ENCODE assay signal across 1 cellular context in the genomic region with DNA sequence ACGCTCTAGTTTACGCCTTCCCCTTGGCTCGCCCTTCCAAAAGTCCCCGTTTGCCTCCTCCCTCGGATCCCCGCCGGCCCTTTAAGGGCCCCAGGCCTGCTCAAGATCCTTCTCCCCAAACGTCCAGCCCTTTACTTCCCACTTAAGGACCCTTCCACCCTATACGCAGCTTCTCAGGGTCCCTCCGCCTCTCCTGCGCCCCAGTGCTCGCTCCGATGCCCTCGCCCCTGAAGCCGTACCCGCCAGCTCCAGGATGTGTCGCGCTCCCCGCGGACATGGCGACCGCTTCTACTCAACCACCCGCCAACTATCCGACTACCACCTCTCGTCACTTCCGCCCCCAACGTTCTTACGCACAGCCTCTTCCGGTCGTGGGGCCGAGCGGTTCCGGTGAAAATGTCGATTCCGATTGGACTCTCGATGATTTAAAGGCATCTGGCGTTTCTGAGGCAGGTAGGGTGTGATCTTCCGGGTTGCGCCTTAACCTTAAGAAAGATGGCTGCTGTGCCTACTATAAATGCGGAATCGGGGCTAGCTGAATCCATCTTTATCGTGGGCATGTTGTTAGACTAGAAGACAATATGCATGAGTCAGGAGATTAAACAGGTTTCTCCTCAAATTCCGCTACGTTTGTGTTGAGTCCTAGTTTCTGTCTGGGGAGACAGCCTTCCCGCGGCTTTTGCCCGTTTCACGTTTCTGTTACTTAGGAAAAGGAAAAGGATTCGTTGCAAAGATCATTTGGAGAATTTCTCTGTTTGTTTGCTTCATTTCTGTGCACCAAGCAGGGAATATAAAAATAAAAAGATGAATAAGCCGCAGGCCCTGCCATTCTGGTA.
TF ChIP-seq lines count a peak whose summit lies in the region.

A gene (minus strand): TSS at position 317 of the 836 bp plus-strand sequence. CDS start 40 bp downstream, at position 277.

TF ChIP-seq in HepG2, 621 proteins besides CTCF, POLR2A, EP300 and RAD21 (continued from another document and continues in another):
- TF ChIP-seq, protein P1, sequence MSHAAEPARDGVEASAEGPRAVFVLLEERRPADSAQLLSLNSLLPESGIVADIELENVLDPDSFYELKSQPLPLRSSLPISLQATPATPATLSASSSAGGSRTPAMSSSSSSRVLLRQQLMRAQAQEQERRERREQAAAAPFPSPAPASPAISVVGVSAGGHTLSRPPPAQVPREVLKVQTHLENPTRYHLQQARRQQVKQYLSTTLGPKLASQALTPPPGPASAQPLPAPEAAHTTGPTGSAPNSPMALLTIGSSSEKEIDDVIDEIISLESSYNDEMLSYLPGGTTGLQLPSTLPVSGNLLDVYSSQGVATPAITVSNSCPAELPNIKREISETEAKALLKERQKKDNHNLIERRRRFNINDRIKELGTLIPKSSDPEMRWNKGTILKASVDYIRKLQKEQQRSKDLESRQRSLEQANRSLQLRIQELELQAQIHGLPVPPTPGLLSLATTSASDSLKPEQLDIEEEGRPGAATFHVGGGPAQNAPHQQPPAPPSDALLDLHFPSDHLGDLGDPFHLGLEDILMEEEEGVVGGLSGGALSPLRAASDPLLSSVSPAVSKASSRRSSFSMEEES (CRISPR knock-in tag; IDR thresholded peaks at IDR 0.05) = no peak
- TF ChIP-seq CENPX (CRISPR knock-in tag; IDR thresholded peaks at IDR 0.05) (no peak), BRCA1 (CRISPR knock-in tag; IDR thresholded peaks at IDR 0.05) (0 out of 2 replicates have a peak, but pooled peaks have one; percentile 80), MIXL1 (CRISPR knock-in tag; IDR thresholded peaks at IDR 0.05) (no peak; the same call in none of the 2 replicates), ZNF274 (CRISPR knock-in tag; IDR thresholded peaks at IDR 0.05) (peak; percentile 74), ELF3 (CRISPR knock-in tag; IDR thresholded peaks at IDR 0.05) (peak; percentile 77), ZNF234 (CRISPR knock-in tag; conservative IDR thresholded peaks at IDR 0.05) (no peak), ZFP36 (IDR thresholded peaks at IDR 0.05; ENCODE audit: borderline replicate concordance, low read depth, low read length, partially characterized antibody) (no peak), SETDB1 (CRISPR knock-in tag; IDR thresholded peaks at IDR 0.05; ENCODE audit: borderline replicate concordance) (no peak), RBM22 (optimal IDR thresholded peaks at IDR 0.05; ENCODE audit: low read length) (no peak), ZNF260 (CRISPR knock-in tag; IDR thresholded peaks at IDR 0.05; ENCODE audit: borderline replicate concordance, low read depth) (no peak), RFXANK (CRISPR knock-in tag; IDR thresholded peaks at IDR 0.05) (no peak), FOSL1 (CRISPR knock-in tag; IDR thresholded peaks at IDR 0.05; ENCODE audit: borderline replicate concordance) (no peak), HOXA7 (CRISPR knock-in tag; IDR thresholded peaks at IDR 0.05) (0 out of 2 replicates have a peak, but pooled peaks have one; percentile 37), SIN3A (IDR thresholded peaks at IDR 0.05; ENCODE audit: borderline replicate concordance, low read depth, low read length) (peak; percentile 61; the same call in 1 of the 2 replicates), ZEB1 (IDR thresholded peaks at IDR 0.05; ENCODE audit: insufficient replicate concordance, low read depth) (no peak), POLR2AphosphoS2 (IDR thresholded peaks at IDR 0.05; ENCODE audit: low read depth, low read length) (peak; percentile 92; the same call in 1 of the 2 replicates), ZNF143 (CRISPR knock-in tag; IDR thresholded peaks at IDR 0.05) (peak; percentile 76), ZNF251 (CRISPR knock-in tag; IDR thresholded peaks at IDR 0.05) (no peak), ZNF501 (CRISPR knock-in tag; IDR thresholded peaks at IDR 0.05) (peak; percentile 73), ATRX (CRISPR knock-in tag; IDR thresholded peaks at IDR 0.05; ENCODE audit: borderline replicate concordance) (no peak), BORCS8-MEF2B (CRISPR knock-in tag; IDR thresholded peaks at IDR 0.05) (peak; percentile 57; the same call in 1 of the 2 replicates), ZNF543 (CRISPR knock-in tag; IDR thresholded peaks at IDR 0.05) (peak; percentile 23; the same call in 1 of the 2 replicates), SNRNP70 (IDR thresholded peaks at IDR 0.05; ENCODE audit: low read depth, low read length) (no peak), MAFF (IDR thresholded peaks at IDR 0.05; ENCODE audit: low read depth, low read length) (peak; percentile 40), EED (CRISPR knock-in tag; IDR thresholded peaks at IDR 0.05) (no peak), CHCHD3 (CRISPR knock-in tag; IDR thresholded peaks at IDR 0.05) (no peak), HOXA5 (CRISPR knock-in tag; IDR thresholded peaks at IDR 0.05) (peak; percentile 47; the same call in 1 of the 2 replicates), ATAD3A (CRISPR knock-in tag; IDR thresholded peaks at IDR 0.05) (no peak), ZNF713 (CRISPR knock-in tag; IDR thresholded peaks at IDR 0.05) (no peak), TEAD2 (CRISPR knock-in tag; IDR thresholded peaks at IDR 0.05) (no peak), ZNF7 (CRISPR knock-in tag; IDR thresholded peaks at IDR 0.05) (no peak), TP53 (CRISPR knock-in tag; conservative IDR thresholded peaks at IDR 0.05) (no peak), SOX5 (CRISPR knock-in tag; IDR thresholded peaks at IDR 0.05; ENCODE audit: borderline replicate concordance) (peak; percentile 30; the same call in 1 of the 2 replicates), ZNF773 (CRISPR knock-in tag; IDR thresholded peaks at IDR 0.05; ENCODE audit: borderline replicate concordance) (no peak)
- TF ChIP-seq, protein P2, sequence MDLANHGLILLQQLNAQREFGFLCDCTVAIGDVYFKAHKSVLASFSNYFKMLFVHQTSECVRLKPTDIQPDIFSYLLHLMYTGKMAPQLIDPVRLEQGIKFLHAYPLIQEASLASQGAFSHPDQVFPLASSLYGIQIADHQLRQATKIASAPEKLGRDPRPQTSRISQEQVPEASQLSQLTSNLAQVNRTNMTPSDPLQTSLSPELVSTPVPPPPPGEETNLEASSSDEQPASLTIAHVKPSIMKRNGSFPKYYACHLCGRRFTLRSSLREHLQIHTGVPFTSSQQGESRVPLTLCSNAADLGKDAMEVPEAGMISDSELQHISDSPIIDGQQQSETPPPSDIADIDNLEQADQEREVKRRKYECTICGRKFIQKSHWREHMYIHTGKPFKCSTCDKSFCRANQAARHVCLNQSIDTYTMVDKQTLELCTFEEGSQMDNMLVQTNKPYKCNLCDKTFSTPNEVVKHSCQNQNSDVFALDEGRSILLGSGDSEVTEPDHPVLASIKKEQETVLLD (CRISPR knock-in tag; IDR thresholded peaks at IDR 0.05; ENCODE audit: low read depth) = 0 out of 2 replicates have a peak, but pooled peaks have one; percentile 37
- TF ChIP-seq, protein P3, sequence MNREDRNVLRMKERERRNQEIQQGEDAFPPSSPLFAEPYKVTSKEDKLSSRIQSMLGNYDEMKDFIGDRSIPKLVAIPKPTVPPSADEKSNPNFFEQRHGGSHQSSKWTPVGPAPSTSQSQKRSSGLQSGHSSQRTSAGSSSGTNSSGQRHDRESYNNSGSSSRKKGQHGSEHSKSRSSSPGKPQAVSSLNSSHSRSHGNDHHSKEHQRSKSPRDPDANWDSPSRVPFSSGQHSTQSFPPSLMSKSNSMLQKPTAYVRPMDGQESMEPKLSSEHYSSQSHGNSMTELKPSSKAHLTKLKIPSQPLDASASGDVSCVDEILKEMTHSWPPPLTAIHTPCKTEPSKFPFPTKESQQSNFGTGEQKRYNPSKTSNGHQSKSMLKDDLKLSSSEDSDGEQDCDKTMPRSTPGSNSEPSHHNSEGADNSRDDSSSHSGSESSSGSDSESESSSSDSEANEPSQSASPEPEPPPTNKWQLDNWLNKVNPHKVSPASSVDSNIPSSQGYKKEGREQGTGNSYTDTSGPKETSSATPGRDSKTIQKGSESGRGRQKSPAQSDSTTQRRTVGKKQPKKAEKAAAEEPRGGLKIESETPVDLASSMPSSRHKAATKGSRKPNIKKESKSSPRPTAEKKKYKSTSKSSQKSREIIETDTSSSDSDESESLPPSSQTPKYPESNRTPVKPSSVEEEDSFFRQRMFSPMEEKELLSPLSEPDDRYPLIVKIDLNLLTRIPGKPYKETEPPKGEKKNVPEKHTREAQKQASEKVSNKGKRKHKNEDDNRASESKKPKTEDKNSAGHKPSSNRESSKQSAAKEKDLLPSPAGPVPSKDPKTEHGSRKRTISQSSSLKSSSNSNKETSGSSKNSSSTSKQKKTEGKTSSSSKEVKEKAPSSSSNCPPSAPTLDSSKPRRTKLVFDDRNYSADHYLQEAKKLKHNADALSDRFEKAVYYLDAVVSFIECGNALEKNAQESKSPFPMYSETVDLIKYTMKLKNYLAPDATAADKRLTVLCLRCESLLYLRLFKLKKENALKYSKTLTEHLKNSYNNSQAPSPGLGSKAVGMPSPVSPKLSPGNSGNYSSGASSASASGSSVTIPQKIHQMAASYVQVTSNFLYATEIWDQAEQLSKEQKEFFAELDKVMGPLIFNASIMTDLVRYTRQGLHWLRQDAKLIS (CRISPR knock-in tag; IDR thresholded peaks at IDR 0.05) = no peak
- TF ChIP-seq, protein P4, sequence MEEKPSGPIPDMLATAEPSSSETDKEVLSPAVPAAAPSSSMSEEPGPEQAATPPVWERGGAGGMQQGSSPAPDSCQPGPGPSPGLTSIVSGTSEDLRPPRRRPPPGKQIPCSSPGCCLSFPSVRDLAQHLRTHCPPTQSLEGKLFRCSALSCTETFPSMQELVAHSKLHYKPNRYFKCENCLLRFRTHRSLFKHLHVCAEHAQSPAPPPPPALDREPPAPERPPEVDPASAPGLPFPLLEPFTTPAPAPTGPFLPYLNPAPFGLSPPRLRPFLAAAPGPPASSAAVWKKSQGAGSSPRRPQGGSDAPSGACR (CRISPR knock-in tag; IDR thresholded peaks at IDR 0.05) = peak; percentile 57; the same call in 1 of the 2 replicates
- TF ChIP-seq, protein P5, sequence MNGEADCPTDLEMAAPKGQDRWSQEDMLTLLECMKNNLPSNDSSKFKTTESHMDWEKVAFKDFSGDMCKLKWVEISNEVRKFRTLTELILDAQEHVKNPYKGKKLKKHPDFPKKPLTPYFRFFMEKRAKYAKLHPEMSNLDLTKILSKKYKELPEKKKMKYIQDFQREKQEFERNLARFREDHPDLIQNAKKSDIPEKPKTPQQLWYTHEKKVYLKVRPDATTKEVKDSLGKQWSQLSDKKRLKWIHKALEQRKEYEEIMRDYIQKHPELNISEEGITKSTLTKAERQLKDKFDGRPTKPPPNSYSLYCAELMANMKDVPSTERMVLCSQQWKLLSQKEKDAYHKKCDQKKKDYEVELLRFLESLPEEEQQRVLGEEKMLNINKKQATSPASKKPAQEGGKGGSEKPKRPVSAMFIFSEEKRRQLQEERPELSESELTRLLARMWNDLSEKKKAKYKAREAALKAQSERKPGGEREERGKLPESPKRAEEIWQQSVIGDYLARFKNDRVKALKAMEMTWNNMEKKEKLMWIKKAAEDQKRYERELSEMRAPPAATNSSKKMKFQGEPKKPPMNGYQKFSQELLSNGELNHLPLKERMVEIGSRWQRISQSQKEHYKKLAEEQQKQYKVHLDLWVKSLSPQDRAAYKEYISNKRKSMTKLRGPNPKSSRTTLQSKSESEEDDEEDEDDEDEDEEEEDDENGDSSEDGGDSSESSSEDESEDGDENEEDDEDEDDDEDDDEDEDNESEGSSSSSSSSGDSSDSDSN (CRISPR knock-in tag; IDR thresholded peaks at IDR 0.05) = peak; percentile 42; the same call in 1 of the 2 replicates
- TF ChIP-seq, protein P6, sequence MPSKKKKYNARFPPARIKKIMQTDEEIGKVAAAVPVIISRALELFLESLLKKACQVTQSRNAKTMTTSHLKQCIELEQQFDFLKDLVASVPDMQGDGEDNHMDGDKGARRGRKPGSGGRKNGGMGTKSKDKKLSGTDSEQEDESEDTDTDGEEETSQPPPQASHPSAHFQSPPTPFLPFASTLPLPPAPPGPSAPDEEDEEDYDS (CRISPR knock-in tag; IDR thresholded peaks at IDR 0.05) = peak; percentile 96
- TF ChIP-seq, protein P7, sequence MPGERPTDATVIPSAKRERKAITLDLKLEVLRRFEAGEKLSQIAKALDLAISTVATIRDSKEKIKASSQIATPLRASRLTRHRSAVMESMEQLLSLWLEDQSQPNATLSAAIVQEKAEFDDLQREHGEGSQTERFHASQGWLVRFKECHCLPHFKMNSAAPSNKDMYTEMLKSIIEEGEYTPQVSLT (CRISPR knock-in tag; IDR thresholded peaks at IDR 0.05; ENCODE audit: borderline replicate concordance, low read depth) = no peak
- TF ChIP-seq, protein P8, sequence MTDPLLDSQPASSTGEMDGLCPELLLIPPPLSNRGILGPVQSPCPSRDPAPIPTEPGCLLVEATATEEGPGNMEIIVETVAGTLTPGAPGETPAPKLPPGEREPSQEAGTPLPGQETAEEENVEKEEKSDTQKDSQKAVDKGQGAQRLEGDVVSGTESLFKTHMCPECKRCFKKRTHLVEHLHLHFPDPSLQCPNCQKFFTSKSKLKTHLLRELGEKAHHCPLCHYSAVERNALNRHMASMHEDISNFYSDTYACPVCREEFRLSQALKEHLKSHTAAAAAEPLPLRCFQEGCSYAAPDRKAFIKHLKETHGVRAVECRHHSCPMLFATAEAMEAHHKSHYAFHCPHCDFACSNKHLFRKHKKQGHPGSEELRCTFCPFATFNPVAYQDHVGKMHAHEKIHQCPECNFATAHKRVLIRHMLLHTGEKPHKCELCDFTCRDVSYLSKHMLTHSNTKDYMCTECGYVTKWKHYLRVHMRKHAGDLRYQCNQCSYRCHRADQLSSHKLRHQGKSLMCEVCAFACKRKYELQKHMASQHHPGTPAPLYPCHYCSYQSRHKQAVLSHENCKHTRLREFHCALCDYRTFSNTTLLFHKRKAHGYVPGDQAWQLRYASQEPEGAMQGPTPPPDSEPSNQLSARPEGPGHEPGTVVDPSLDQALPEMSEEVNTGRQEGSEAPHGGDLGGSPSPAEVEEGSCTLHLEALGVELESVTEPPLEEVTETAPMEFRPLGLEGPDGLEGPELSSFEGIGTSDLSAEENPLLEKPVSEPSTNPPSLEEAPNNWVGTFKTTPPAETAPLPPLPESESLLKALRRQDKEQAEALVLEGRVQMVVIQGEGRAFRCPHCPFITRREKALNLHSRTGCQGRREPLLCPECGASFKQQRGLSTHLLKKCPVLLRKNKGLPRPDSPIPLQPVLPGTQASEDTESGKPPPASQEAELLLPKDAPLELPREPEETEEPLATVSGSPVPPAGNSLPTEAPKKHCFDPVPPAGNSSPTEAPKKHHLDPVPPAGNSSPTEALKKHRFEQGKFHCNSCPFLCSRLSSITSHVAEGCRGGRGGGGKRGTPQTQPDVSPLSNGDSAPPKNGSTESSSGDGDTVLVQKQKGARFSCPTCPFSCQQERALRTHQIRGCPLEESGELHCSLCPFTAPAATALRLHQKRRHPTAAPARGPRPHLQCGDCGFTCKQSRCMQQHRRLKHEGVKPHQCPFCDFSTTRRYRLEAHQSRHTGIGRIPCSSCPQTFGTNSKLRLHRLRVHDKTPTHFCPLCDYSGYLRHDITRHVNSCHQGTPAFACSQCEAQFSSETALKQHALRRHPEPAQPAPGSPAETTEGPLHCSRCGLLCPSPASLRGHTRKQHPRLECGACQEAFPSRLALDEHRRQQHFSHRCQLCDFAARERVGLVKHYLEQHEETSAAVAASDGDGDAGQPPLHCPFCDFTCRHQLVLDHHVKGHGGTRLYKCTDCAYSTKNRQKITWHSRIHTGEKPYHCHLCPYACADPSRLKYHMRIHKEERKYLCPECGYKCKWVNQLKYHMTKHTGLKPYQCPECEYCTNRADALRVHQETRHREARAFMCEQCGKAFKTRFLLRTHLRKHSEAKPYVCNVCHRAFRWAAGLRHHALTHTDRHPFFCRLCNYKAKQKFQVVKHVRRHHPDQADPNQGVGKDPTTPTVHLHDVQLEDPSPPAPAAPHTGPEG (CRISPR knock-in tag; IDR thresholded peaks at IDR 0.05) = peak; percentile 51; the same call in 1 of the 2 replicates
